In the genomic region with DNA sequence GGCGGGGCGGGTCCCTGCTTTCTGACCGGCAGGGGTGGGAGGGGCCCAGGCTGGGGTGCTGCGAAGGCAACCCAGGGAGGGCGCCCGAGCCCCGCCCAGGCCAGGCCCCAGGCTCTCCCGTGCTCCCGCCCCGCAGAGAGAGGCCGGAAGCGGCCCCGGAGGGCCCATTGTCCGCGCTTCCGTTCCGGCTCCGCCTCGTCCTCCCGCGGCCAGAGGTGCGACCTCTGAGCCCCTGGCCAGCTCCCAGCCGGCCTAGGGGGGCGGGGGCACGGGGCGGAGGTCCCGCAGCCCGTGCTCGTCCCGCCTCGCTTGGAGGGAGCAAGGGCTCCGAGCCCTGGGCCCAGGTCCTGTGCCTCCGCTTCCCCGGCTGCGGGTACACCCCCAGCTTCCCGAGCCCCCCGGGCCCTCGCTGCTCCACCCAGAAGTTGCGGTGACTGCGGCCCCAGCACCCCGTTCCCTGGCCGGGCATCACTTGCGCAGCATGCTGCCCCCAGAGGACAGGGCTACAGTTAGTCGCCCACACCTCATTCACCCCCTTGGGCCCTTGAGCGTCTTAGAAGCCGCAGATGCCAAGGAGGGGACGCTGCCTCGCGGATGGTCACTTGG, we compare ENCODE assay signal across 1 cellular context.
TF ChIP-seq lines count a peak whose summit lies in the region.

No MANE protein-coding gene starts in this region.

TF ChIP-seq in WTC11, 78 proteins besides CTCF, POLR2A, EP300 and RAD21 (continued from another document):
- TF ChIP-seq, protein P1, sequence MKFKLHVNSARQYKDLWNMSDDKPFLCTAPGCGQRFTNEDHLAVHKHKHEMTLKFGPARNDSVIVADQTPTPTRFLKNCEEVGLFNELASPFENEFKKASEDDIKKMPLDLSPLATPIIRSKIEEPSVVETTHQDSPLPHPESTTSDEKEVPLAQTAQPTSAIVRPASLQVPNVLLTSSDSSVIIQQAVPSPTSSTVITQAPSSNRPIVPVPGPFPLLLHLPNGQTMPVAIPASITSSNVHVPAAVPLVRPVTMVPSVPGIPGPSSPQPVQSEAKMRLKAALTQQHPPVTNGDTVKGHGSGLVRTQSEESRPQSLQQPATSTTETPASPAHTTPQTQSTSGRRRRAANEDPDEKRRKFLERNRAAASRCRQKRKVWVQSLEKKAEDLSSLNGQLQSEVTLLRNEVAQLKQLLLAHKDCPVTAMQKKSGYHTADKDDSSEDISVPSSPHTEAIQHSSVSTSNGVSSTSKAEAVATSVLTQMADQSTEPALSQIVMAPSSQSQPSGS (CRISPR knock-in tag; IDR thresholded peaks at IDR 0.05; ENCODE audit: borderline replicate concordance, low read depth): no peak
- TF ChIP-seq, protein P2, sequence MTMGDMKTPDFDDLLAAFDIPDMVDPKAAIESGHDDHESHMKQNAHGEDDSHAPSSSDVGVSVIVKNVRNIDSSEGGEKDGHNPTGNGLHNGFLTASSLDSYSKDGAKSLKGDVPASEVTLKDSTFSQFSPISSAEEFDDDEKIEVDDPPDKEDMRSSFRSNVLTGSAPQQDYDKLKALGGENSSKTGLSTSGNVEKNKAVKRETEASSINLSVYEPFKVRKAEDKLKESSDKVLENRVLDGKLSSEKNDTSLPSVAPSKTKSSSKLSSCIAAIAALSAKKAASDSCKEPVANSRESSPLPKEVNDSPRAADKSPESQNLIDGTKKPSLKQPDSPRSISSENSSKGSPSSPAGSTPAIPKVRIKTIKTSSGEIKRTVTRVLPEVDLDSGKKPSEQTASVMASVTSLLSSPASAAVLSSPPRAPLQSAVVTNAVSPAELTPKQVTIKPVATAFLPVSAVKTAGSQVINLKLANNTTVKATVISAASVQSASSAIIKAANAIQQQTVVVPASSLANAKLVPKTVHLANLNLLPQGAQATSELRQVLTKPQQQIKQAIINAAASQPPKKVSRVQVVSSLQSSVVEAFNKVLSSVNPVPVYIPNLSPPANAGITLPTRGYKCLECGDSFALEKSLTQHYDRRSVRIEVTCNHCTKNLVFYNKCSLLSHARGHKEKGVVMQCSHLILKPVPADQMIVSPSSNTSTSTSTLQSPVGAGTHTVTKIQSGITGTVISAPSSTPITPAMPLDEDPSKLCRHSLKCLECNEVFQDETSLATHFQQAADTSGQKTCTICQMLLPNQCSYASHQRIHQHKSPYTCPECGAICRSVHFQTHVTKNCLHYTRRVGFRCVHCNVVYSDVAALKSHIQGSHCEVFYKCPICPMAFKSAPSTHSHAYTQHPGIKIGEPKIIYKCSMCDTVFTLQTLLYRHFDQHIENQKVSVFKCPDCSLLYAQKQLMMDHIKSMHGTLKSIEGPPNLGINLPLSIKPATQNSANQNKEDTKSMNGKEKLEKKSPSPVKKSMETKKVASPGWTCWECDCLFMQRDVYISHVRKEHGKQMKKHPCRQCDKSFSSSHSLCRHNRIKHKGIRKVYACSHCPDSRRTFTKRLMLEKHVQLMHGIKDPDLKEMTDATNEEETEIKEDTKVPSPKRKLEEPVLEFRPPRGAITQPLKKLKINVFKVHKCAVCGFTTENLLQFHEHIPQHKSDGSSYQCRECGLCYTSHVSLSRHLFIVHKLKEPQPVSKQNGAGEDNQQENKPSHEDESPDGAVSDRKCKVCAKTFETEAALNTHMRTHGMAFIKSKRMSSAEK (CRISPR knock-in tag; IDR thresholded peaks at IDR 0.05; ENCODE audit: borderline replicate concordance): no peak
- TF ChIP-seq ATF6 (CRISPR knock-in tag; IDR thresholded peaks at IDR 0.05) (no peak), SMAD4 (CRISPR knock-in tag; IDR thresholded peaks at IDR 0.05) (no peak), ZNF671 (CRISPR knock-in tag; IDR thresholded peaks at IDR 0.05) (no peak), SP1 (CRISPR knock-in tag; conservative IDR thresholded peaks at IDR 0.05) (peak; percentile 72; the same call in 1 of the 2 replicates), ZNF219 (CRISPR knock-in tag; IDR thresholded peaks at IDR 0.05; ENCODE audit: borderline replicate concordance) (no peak), ZMAT4 (CRISPR knock-in tag; IDR thresholded peaks at IDR 0.05) (no peak), GABPB1 (CRISPR knock-in tag; IDR thresholded peaks at IDR 0.05) (peak; percentile 74), EMX1 (CRISPR knock-in tag; IDR thresholded peaks at IDR 0.05) (no peak), GTF2I (CRISPR knock-in tag; conservative IDR thresholded peaks at IDR 0.05) (no peak), NR1H2 (CRISPR knock-in tag; IDR thresholded peaks at IDR 0.05) (no peak)
- TF ChIP-seq, protein P3, sequence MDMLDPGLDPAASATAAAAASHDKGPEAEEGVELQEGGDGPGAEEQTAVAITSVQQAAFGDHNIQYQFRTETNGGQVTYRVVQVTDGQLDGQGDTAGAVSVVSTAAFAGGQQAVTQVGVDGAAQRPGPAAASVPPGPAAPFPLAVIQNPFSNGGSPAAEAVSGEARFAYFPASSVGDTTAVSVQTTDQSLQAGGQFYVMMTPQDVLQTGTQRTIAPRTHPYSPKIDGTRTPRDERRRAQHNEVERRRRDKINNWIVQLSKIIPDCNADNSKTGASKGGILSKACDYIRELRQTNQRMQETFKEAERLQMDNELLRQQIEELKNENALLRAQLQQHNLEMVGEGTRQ (CRISPR knock-in tag; IDR thresholded peaks at IDR 0.05): no peak; the same call in 1 of the 2 replicates
